ENCODE assay signal across 9 cellular contexts in genomic region chr3:50350527-50351317, GRCh38. TPM values are rescaled to one million over a fixed set of nuclear protein-coding genes. Genes with fewer than 3 reads are reported as not detected.
A peak's percentile ranks its signal among the peaks of the same experiment; 100 is the strongest.
DNase-seq lines count a peak whose midpoint lies in the region; ATAC-seq, FAIRE-seq and TF ChIP-seq lines count a peak whose summit lies in the region.
"Had no signal": no experiment of that assay in that cellular context is flagged by ENCODE, and none has a peak within 500 bp of the region (broad histone marks: within the 10 kb centered on the region; RNA-seq: fewer than 3 reads in every experiment).

Gene CYB561D2 (plus strand): TSS chr3:50350862. CDS start chr3:50351434, 572 bp downstream.
Gene NPRL2 (minus strand): TSS chr3:50350775. CDS start chr3:50350652, 123 bp downstream.

- peak; percentile 94 for DNase-seq in BE2C
- DNase-seq in GM19239 (ENCODE audit: insufficient read length, low spot score): peak; percentile 95
- peak; percentile 50 for DNase-seq in NCI-H524 treated with DMSO at 0.1 percent for 48 hours (lab: John Stamatoyannopoulos, UW)
- DNase-seq in activated CD4-positive, alpha-beta T cell treated with anti-CD3 and anti-CD28 coated beads for 4 hours: peak; percentile 97 to 99
- DNase-seq in choroid plexus epithelial cell (ENCODE audit: low read depth): peak; percentile 92
- peak; percentile 90 for DNase-seq in kidney glomerular epithelial cell (lab: John Stamatoyannopoulos, UW)
- DNase-seq in stimulated activated CD4-positive, alpha-beta T cell treated with anti-CD3 and anti-CD28 coated beads, Interleukin-15, amount 100 ng/mL, for 48 hours (ENCODE audit: low read depth in 2 of 2): peak; percentile 97 to 98

- peaks cover 23% of the 10 kb centered on the region for H3K36me3 ChIP-seq in BE2C

- H3K4me3 ChIP-seq in BE2C (ENCODE audit: low read depth, low read length): peak within 1 kb of the TSS; percentile 77
- H3K4me3 ChIP-seq in choroid plexus epithelial cell (ENCODE audit: low read depth, low read length): peak within 1 kb of the TSS; percentile 99

- TF ChIP-seq CTCF in BE2C (IDR thresholded peaks at IDR 0.05; ENCODE audit: low read depth, low read length): no peak
- TF ChIP-seq CTCF in choroid plexus epithelial cell (conservative IDR thresholded peaks at IDR 0.05; ENCODE audit: low read depth, low read length): no peak

- peaks cover 3% of the 10 kb centered on the region; the same call in 1 of the 2 replicates for H3K4me1 ChIP-seq in BE2C

- H3K9me3 ChIP-seq in BE2C: no peaks in the 10 kb centered on the region

- no peaks in the 10 kb centered on the region for H3K27me3 ChIP-seq in BE2C

- peak; percentile 97 for FAIRE-seq in GM19239 (lab: Jason Lieb, UNC)
- FAIRE-seq: islet of Langerhans had no signal

- ATAC-seq in HG03442 (IDR thresholded peaks at IDR 0.05; ENCODE audit: unreplicated experiment): peak; percentile 84

RNA-seq across cellular contexts. Expression of gene CYB561D2, which starts in this region (rescaled TPM):
- polyA plus RNA-seq in BE2C (2012; ENCODE audit: insufficient read depth, insufficient read length, low read depth): 56.7 TPM

RNA-seq across cellular contexts. Expression of gene NPRL2, which starts in this region (rescaled TPM):
- 82.1 TPM for polyA plus RNA-seq in BE2C (2012; ENCODE audit: insufficient read depth, insufficient read length, low read depth)

Comparison
In these comparisons a context has a peak if more than half of its experiments do, and no peak if none do; other contexts are left out.
1. Peak in every context shown above with its lines: DNase-seq, ATAC-seq and H3K4me3 ChIP-seq.